Comparison of ENCODE assay signal across 1 cellular context in the genomic region with DNA sequence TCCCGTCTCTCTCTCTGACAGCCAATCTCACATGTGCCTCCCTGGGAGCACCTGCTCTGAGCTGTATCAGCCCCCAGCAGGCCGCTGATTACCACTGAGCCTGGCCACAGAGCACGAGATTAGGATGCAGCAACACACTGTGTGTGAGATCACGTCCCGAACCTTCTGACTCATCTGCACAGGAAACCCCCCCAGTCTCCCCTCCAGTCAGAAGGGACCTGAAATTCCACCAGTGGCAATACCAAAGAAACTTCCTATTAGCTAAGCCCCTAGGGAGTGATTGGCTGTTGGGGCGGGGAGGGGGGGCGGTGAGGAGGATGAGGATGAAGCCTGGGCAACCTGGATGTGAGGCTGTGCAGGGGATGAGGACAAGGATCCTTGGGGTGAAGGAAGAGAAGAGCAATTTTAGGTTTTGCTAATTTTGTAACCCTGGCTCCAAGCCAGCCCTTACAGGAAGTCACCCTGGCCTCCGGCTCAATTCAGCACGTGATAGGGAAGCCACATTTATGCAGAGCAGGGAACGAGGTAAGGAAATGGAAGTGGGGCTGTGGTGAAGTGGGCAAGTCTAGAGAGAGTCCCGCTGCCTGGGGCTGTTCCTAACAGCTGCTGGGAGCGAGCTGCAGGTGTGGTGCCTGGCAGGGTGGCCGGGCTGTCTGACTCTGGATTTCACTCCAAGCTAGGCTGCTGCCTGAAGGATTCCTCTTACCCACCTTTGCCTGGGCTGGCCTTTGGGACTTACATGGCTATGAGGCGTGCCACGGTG.
TF ChIP-seq lines count a peak whose summit lies in the region.

No MANE protein-coding gene starts in this region.

TF ChIP-seq in K562, 482 proteins besides CTCF, POLR2A, EP300 and RAD21 (continued from another document and continues in another):
- TF ChIP-seq, protein P1, sequence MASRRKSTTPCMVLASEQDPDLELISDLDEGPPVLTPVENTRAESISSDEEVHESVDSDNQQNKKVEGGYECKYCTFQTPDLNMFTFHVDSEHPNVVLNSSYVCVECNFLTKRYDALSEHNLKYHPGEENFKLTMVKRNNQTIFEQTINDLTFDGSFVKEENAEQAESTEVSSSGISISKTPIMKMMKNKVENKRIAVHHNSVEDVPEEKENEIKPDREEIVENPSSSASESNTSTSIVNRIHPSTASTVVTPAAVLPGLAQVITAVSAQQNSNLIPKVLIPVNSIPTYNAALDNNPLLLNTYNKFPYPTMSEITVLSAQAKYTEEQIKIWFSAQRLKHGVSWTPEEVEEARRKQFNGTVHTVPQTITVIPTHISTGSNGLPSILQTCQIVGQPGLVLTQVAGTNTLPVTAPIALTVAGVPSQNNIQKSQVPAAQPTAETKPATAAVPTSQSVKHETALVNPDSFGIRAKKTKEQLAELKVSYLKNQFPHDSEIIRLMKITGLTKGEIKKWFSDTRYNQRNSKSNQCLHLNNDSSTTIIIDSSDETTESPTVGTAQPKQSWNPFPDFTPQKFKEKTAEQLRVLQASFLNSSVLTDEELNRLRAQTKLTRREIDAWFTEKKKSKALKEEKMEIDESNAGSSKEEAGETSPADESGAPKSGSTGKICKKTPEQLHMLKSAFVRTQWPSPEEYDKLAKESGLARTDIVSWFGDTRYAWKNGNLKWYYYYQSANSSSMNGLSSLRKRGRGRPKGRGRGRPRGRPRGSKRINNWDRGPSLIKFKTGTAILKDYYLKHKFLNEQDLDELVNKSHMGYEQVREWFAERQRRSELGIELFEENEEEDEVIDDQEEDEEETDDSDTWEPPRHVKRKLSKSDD (conservative IDR thresholded peaks at IDR 0.05; ENCODE audit: low read length) = no peak
- TF ChIP-seq SMARCA4 (IDR thresholded peaks at IDR 0.05) (peak; percentile 96), ZNF717 (CRISPR knock-in tag; IDR thresholded peaks at IDR 0.05) (no peak), TAL1 (IDR thresholded peaks at IDR 0.05) (peak; percentile 96), BACH1 (tag; IDR thresholded peaks at IDR 0.05) (peak; percentile 41), RBM34 (IDR thresholded peaks at IDR 0.05; ENCODE audit: borderline replicate concordance, insufficient read depth, low read length) (no peak), NELFE (IDR thresholded peaks at IDR 0.05; ENCODE audit: insufficient read depth, insufficient read length) (no peak), MCM3 (IDR thresholded peaks at IDR 0.05) (no peak), ZZZ3 (IDR thresholded peaks at IDR 0.05) (no peak), SETDB1 (IDR thresholded peaks at IDR 0.05; ENCODE audit: low read length) (no peak), ADNP (tag; IDR thresholded peaks at IDR 0.05) (no peak), HDAC3 (IDR thresholded peaks at IDR 0.05; ENCODE audit: borderline replicate concordance, partially characterized antibody) (peak; percentile 95), IFI16 (CRISPR knock-in tag; IDR thresholded peaks at IDR 0.05) (0 out of 2 replicates have a peak, but pooled peaks have one; percentile 36), NONO (IDR thresholded peaks at IDR 0.05; ENCODE audit: low read depth in 2 of 2, low read length in 1 of 2) (peak in 1 of 2 experiments; percentile 87; a peak in 2 of 4 replicates), LCOR (CRISPR knock-in tag; IDR thresholded peaks at IDR 0.05) (peak; percentile 99), ZNF780A (CRISPR knock-in tag; IDR thresholded peaks at IDR 0.05) (no peak), SIRT6 (IDR thresholded peaks at IDR 0.05; ENCODE audit: low read depth, low read length) (no peak), STAG1 (CRISPR knock-in tag; IDR thresholded peaks at IDR 0.05; ENCODE audit: borderline replicate concordance) (no peak), SMARCB1 (IDR thresholded peaks at IDR 0.05; ENCODE audit: insufficient read length, low read depth) (no peak), CEBPB (tag; IDR thresholded peaks at IDR 0.05) (peak; percentile 78; the same call in 1 of the 2 replicates), GABPB1 (CRISPR knock-in tag; IDR thresholded peaks at IDR 0.05) (peak; percentile 82)
- TF ChIP-seq, protein P2, sequence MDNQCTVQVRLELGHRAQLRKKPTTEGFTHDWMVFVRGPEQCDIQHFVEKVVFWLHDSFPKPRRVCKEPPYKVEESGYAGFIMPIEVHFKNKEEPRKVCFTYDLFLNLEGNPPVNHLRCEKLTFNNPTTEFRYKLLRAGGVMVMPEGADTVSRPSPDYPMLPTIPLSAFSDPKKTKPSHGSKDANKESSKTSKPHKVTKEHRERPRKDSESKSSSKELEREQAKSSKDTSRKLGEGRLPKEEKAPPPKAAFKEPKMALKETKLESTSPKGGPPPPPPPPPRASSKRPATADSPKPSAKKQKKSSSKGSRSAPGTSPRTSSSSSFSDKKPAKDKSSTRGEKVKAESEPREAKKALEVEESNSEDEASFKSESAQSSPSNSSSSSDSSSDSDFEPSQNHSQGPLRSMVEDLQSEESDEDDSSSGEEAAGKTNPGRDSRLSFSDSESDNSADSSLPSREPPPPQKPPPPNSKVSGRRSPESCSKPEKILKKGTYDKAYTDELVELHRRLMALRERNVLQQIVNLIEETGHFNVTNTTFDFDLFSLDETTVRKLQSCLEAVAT (IDR thresholded peaks at IDR 0.05) = peak in 1 of 2 experiments; percentile 88; a peak in 2 of 4 replicates
- TF ChIP-seq, protein P3, sequence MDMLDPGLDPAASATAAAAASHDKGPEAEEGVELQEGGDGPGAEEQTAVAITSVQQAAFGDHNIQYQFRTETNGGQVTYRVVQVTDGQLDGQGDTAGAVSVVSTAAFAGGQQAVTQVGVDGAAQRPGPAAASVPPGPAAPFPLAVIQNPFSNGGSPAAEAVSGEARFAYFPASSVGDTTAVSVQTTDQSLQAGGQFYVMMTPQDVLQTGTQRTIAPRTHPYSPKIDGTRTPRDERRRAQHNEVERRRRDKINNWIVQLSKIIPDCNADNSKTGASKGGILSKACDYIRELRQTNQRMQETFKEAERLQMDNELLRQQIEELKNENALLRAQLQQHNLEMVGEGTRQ (CRISPR knock-in tag; IDR thresholded peaks at IDR 0.05) = peak; percentile 89
- TF ChIP-seq, protein P4, sequence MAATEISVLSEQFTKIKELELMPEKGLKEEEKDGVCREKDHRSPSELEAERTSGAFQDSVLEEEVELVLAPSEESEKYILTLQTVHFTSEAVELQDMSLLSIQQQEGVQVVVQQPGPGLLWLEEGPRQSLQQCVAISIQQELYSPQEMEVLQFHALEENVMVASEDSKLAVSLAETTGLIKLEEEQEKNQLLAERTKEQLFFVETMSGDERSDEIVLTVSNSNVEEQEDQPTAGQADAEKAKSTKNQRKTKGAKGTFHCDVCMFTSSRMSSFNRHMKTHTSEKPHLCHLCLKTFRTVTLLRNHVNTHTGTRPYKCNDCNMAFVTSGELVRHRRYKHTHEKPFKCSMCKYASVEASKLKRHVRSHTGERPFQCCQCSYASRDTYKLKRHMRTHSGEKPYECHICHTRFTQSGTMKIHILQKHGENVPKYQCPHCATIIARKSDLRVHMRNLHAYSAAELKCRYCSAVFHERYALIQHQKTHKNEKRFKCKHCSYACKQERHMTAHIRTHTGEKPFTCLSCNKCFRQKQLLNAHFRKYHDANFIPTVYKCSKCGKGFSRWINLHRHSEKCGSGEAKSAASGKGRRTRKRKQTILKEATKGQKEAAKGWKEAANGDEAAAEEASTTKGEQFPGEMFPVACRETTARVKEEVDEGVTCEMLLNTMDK (IDR thresholded peaks at IDR 0.05; ENCODE audit: borderline replicate concordance, insufficient read depth, low read depth, low read length, poor library complexity, severe bottlenecking) = no peak
- TF ChIP-seq, protein P5, sequence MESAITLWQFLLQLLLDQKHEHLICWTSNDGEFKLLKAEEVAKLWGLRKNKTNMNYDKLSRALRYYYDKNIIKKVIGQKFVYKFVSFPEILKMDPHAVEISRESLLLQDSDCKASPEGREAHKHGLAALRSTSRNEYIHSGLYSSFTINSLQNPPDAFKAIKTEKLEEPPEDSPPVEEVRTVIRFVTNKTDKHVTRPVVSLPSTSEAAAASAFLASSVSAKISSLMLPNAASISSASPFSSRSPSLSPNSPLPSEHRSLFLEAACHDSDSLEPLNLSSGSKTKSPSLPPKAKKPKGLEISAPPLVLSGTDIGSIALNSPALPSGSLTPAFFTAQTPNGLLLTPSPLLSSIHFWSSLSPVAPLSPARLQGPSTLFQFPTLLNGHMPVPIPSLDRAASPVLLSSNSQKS (CRISPR knock-in tag; IDR thresholded peaks at IDR 0.05) = no peak
- TF ChIP-seq, protein P6, sequence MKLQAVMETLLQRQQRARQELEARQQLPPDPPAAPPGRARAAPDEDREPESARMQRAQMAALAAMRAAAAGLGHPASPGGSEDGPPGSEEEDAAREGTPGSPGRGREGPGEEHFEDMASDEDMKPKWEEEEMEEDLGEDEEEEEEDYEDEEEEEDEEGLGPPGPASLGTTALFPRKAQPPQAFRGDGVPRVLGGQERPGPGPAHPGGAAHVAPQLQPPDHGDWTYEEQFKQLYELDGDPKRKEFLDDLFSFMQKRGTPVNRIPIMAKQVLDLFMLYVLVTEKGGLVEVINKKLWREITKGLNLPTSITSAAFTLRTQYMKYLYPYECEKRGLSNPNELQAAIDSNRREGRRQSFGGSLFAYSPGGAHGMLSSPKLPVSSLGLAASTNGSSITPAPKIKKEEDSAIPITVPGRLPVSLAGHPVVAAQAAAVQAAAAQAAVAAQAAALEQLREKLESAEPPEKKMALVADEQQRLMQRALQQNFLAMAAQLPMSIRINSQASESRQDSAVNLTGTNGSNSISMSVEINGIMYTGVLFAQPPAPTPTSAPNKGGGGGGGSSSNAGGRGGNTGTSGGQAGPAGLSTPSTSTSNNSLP (IDR thresholded peaks at IDR 0.05; ENCODE audit: borderline replicate concordance, low read depth, low read length) = peak; percentile 45; the same call in 1 of the 2 replicates
- TF ChIP-seq, protein P7, sequence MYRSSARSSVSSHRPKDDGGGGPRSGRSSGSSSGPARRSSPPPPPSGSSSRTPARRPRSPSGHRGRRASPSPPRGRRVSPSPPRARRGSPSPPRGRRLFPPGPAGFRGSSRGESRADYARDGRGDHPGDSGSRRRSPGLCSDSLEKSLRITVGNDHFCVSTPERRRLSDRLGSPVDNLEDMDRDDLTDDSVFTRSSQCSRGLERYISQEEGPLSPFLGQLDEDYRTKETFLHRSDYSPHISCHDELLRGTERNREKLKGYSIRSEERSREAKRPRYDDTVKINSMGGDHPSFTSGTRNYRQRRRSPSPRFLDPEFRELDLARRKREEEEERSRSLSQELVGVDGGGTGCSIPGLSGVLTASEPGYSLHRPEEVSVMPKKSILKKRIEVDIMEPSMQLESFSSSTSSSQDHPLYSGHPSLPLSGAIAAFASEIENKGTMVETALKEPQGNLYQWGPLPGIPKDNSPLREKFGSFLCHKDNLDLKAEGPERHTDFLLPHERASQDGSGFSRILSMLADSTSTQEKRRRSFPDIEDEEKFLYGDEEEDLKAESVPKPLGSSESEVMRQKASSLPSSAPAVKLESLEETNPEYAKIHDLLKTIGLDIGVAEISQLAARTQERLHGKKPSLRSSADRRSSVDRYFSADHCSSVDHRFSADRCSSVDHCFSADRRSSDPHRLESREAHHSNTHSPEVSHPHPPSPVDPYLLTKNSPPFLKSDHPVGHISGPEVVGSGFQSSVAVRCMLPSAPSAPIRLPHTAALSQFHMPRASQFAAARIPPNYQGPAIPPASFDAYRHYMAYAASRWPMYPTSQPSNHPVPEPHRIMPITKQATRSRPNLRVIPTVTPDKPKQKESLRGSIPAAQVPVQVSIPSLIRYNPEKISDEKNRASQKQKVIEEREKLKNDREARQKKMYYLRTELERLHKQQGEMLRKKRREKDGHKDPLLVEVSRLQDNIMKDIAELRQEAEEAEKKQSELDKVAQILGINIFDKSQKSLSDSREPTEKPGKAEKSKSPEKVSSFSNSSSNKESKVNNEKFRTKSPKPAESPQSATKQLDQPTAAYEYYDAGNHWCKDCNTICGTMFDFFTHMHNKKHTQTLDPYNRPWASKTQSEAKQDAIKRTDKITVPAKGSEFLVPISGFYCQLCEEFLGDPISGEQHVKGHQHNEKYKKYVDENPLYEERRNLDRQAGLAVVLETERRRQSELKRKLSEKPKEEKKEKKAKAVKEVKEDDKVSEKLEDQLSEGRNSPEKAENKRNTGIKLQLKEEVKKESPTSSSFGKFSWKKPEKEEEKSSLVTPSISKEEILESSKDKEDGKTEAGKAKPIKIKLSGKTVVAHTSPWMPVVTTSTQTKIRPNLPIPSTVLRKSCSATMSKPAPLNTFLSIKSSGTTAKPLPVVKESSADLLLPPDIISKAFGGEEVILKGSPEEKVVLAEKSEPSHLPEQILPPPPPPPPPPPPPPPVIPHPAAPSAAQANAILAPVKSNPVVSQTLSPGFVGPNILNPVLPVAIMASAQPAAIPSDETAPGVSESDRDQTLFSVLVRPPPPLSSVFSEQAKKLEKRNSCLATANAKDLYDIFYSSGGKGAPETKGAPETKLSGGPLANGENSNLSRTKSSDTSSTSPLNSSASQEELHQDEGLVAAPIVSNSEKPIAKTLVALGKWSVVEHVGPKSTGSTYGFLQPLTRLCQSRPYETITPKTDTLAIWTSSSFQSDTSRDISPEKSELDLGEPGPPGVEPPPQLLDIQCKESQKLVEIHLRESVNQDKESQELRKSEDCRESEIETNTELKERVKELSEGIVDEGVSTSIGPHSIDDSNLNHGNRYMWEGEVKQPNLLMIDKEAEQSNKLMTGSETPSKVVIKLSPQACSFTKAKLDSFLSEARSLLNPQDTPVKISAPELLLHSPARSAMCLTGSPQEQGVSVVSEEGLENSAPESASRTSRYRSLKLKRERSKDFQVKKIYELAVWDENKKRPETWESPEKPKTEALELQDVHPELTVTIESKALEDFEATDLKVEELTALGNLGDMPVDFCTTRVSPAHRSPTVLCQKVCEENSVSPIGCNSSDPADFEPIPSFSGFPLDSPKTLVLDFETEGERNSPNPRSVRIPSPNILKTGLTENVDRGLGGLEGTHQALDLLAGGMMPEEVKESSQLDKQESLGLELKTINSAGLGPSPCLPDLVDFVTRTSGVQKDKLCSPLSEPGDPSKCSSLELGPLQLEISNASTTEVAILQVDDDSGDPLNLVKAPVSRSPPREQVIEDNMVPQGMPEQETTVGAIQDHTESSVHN (IDR thresholded peaks at IDR 0.05; ENCODE audit: borderline replicate concordance in 1 of 2, low read depth in 1 of 2) = peak in 1 of 2 experiments; percentile 99; a peak in 2 of 4 replicates
- TF ChIP-seq, protein P8, sequence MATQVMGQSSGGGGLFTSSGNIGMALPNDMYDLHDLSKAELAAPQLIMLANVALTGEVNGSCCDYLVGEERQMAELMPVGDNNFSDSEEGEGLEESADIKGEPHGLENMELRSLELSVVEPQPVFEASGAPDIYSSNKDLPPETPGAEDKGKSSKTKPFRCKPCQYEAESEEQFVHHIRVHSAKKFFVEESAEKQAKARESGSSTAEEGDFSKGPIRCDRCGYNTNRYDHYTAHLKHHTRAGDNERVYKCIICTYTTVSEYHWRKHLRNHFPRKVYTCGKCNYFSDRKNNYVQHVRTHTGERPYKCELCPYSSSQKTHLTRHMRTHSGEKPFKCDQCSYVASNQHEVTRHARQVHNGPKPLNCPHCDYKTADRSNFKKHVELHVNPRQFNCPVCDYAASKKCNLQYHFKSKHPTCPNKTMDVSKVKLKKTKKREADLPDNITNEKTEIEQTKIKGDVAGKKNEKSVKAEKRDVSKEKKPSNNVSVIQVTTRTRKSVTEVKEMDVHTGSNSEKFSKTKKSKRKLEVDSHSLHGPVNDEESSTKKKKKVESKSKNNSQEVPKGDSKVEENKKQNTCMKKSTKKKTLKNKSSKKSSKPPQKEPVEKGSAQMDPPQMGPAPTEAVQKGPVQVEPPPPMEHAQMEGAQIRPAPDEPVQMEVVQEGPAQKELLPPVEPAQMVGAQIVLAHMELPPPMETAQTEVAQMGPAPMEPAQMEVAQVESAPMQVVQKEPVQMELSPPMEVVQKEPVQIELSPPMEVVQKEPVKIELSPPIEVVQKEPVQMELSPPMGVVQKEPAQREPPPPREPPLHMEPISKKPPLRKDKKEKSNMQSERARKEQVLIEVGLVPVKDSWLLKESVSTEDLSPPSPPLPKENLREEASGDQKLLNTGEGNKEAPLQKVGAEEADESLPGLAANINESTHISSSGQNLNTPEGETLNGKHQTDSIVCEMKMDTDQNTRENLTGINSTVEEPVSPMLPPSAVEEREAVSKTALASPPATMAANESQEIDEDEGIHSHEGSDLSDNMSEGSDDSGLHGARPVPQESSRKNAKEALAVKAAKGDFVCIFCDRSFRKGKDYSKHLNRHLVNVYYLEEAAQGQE (CRISPR knock-in tag; IDR thresholded peaks at IDR 0.05; ENCODE audit: low read depth) = no peak
